ENCODE assay signal across 2 cellular contexts in genomic region chr16:18930095-18930494, GRCh38. TPM values are rescaled to one million over a fixed set of nuclear protein-coding genes. Genes with fewer than 3 reads are reported as not detected.
"Had no signal": no experiment of that assay in that cellular context is flagged by ENCODE, and none has a peak within 500 bp of the region (broad histone marks: within the 10 kb centered on the region; RNA-seq: fewer than 3 reads in every experiment).

No MANE protein-coding gene starts in this region.

RNA-seq across cellular contexts. Expression of gene TMC7, which starts 53.6 kb away (rescaled TPM):
- total RNA-seq: natural killer cell had no signal
- polyA plus RNA-seq: naive thymus-derived CD4-positive, alpha-beta T cell had no signal
